Comparison of ENCODE assay signal across 19 cellular contexts in genomic region chr7:40674316-40674715, GRCh38.
DNase-seq lines count a peak whose midpoint lies in the region; ATAC-seq and TF ChIP-seq lines count a peak whose summit lies in the region.
"Had no signal": no experiment of that assay in that cellular context is flagged by ENCODE, and none has a peak within 500 bp of the region (broad histone marks: within the 10 kb centered on the region; RNA-seq: fewer than 3 reads in every experiment).

No MANE protein-coding gene starts in this region.

- no peaks in the 10 kb centered on the region for H3K9me3 ChIP-seq in A673 (ENCODE audit: low read depth, low read length, poor library complexity, severe bottlenecking)
- H3K9me3 ChIP-seq: Peyer's patch had no signal

- no TSS peak for BruUV-seq in A673 (replicated peaks; lab: Mats Ljungman, UMichigan)

- peaks cover 10% of the 10 kb centered on the region for H3K4me1 ChIP-seq in A673 (ENCODE audit: insufficient read depth, low read length, poor library complexity, severe bottlenecking)
- H3K4me1 ChIP-seq: Peyer's patch had no signal

- intact Hi-C loops in A673 (cut with micrococcal nuclease; ENCODE audit: unreplicated experiment) = no loop called here

- H3K27ac ChIP-seq in A673 (ENCODE audit: low read depth, low read length, poor library complexity, severe bottlenecking) = peak overlapping the region; percentile 47
- H3K27ac ChIP-seq: Peyer's patch had no signal

- H3K4me3 ChIP-seq in A673 (ENCODE audit: low read depth, low read length, poor library complexity, severe bottlenecking) (no peak overlapping the region), choroid plexus epithelial cell (ENCODE audit: low read depth, low read length) (no peak overlapping the region)
- H3K4me3 ChIP-seq: Peyer's patch had no signal

- POLR2A ChIA-PET in A673 (lab: Charles Lee; ENCODE audit: low non-redundant PET) = no interaction called here

- no peaks in the 10 kb centered on the region for H3K4me1 Mint-ChIP-seq in stimulated activated effector memory CD8-positive, alpha-beta T cell treated with anti-CD3 and anti-CD28 coated beads, Interleukin-12 subunit alpha, Interleukin-12 subunit beta, amount 100 ng/mL, for 72 hours

- no peak for DNase-seq in A673 (ENCODE audit: low spot score)
- DNase-seq in M059J (ENCODE audit: low read depth) = peak; percentile 69
- peak; percentile 56 for DNase-seq in choroid plexus epithelial cell (ENCODE audit: low read depth)
- DNase-seq in myocyte (ENCODE audit: low read depth) = peak; percentile 67
- DNase-seq in stimulated activated effector memory CD8-positive, alpha-beta T cell treated with anti-CD3 and anti-CD28 coated beads, Interleukin-12 subunit alpha, Interleukin-12 subunit beta, amount 100 ng/mL, for 72 hours (ENCODE audit: low spot score in 2 of 2) = no peak
- no peak for DNase-seq in omental fat pad (ENCODE audit: low spot score)
- no peak for DNase-seq in DMS 273 (lab: John Stamatoyannopoulos, UW; ENCODE audit: unreplicated experiment)
- DNase-seq: AML-193, COR-L47, DMS153, EL, KBM-7, MM.1S, NCI-H1092 treated with DMSO at 0.1 percent for 48 hours, NCI-H2081 treated with DMSO at 0.1 percent for 48 hours, NCI-H524, Peyer's patch, Right ventricle myocardium superior had no signal

- H3K27ac Mint-ChIP-seq in stimulated activated effector memory CD8-positive, alpha-beta T cell treated with anti-CD3 and anti-CD28 coated beads, Interleukin-12 subunit alpha, Interleukin-12 subunit beta, amount 100 ng/mL, for 72 hours = no peak overlapping the region

- no peak for ATAC-seq in stimulated activated effector memory CD8-positive, alpha-beta T cell treated with anti-CD3 and anti-CD28 coated beads, Interleukin-12 subunit alpha, Interleukin-12 subunit beta, amount 100 ng/mL, for 72 hours
- ATAC-seq in omental fat pad (ENCODE audit: low FRiP score) = no peak
- ATAC-seq in GM18867 (IDR thresholded peaks at IDR 0.05; ENCODE audit: unreplicated experiment) = no peak

- no peak for TF ChIP-seq CTCF in A673 (conservative IDR thresholded peaks at IDR 0.05; ENCODE audit: low read depth, low read length)
- TF ChIP-seq CTCF in choroid plexus epithelial cell (conservative IDR thresholded peaks at IDR 0.05; ENCODE audit: low read depth, low read length) = no peak
- no peak for TF ChIP-seq CTCF in omental fat pad (IDR thresholded peaks at IDR 0.05)

- no peaks in the 10 kb centered on the region for H3K36me3 Mint-ChIP-seq in stimulated activated effector memory CD8-positive, alpha-beta T cell treated with anti-CD3 and anti-CD28 coated beads, Interleukin-12 subunit alpha, Interleukin-12 subunit beta, amount 100 ng/mL, for 72 hours

- CTCF ChIA-PET in A673 (lab: Charles Lee) = no interaction called here

- no peak overlapping the region for H3K4me3 Mint-ChIP-seq in stimulated activated effector memory CD8-positive, alpha-beta T cell treated with anti-CD3 and anti-CD28 coated beads, Interleukin-12 subunit alpha, Interleukin-12 subunit beta, amount 100 ng/mL, for 72 hours

- H3K36me3 ChIP-seq in A673 (ENCODE audit: insufficient read depth, low read length, poor library complexity, severe bottlenecking) = no peaks in the 10 kb centered on the region
- H3K36me3 ChIP-seq: Peyer's patch had no signal

- no peaks in the 10 kb centered on the region for H3K27me3 ChIP-seq in A673 (replicated peaks; ENCODE audit: insufficient read depth, low read depth, low read length, poor library complexity)
- H3K27me3 ChIP-seq: Peyer's patch had no signal

- peaks cover 19% of the 10 kb centered on the region for H3K9me3 Mint-ChIP-seq in stimulated activated effector memory CD8-positive, alpha-beta T cell treated with anti-CD3 and anti-CD28 coated beads, Interleukin-12 subunit alpha, Interleukin-12 subunit beta, amount 100 ng/mL, for 72 hours

Comparison
In these comparisons a context has a peak if more than half of its experiments do, and no peak if none do; other contexts are left out.
1. DNase-seq: peak in M059J (single experiment), choroid plexus epithelial cell (single experiment) and myocyte (single experiment); none in A673 (single experiment), stimulated activated effector memory CD8-positive, alpha-beta T cell treated with anti-CD3 and anti-CD28 coated beads, Interleukin-12 subunit alpha, Interleukin-12 subunit beta, amount 100 ng/mL, for 72 hours (0 of 2), omental fat pad (single experiment) and DMS 273 (single experiment).